1 cellular context compared by ENCODE assay signal in genomic region chr10:96261132-96261531, GRCh38.
TF ChIP-seq lines count a peak whose summit lies in the region.

No MANE protein-coding gene starts in this region.

TF ChIP-seq in K562, 482 proteins besides CTCF, POLR2A, EP300 and RAD21:
- TF ChIP-seq CEBPG (CRISPR knock-in tag; IDR thresholded peaks at IDR 0.05) (no peak), CEBPG (tag; conservative IDR thresholded peaks at IDR 0.05 in 1 of 2, IDR thresholded peaks at IDR 0.05 in 1 of 2) (peak in 1 of 2 experiments; percentile 58; a peak in 2 of 4 replicates), ZNF232 (CRISPR knock-in tag; IDR thresholded peaks at IDR 0.05) (no peak), CEBPB (tag; IDR thresholded peaks at IDR 0.05) (peak; percentile 57; the same call in 1 of the 2 replicates)
